4 cellular contexts compared by ENCODE assay signal in genomic region chr2:47941936-47942335, GRCh38.
"Had no signal": no experiment of that assay in that cellular context is flagged by ENCODE, and none has a peak within 500 bp of the region (broad histone marks: within the 10 kb centered on the region; RNA-seq: fewer than 3 reads in every experiment).

No MANE protein-coding gene starts in this region.

- H3K27ac ChIP-seq: HL-60 had no signal

- ATAC-seq: HepG2, K562 had no signal

- H3K4me3 ChIP-seq: K562 had no signal

- DNase-seq: IMR-90 had no signal
